18 cellular contexts compared by ENCODE assay signal in the genomic region with DNA sequence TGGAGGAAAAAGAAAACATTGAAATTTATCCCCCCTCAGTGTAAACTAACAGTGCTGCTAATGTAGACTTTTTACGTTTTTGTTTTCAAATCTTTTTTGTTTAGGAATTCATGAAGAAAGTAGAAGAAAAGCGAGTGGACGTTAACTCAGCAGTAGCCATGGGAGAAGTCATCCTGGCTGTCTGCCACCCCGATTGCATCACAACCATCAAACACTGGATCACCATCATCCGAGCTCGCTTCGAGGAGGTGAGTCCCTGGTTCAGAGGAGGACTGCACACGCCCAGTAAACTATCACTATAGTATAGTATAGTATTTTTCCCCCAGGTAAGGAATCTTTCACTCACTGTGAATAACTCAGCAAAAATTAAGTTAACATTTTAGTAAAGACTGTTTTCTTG. TPM values are rescaled to one million over a fixed set of nuclear protein-coding genes. Genes with fewer than 3 reads are reported as not detected.
DNase-seq lines count a peak whose midpoint lies in the region; ATAC-seq and TF ChIP-seq lines count a peak whose summit lies in the region.
"Had no signal": no experiment of that assay in that cellular context is flagged by ENCODE, and none has a peak within 500 bp of the region (broad histone marks: within the 10 kb centered on the region; RNA-seq: fewer than 3 reads in every experiment).

No MANE protein-coding gene starts in this region.

- TF ChIP-seq EP300 in ovary (IDR thresholded peaks at IDR 0.05): no peak

- intact Hi-C loops in adrenal gland (cut with DNase I): no loop called here
- intact Hi-C loops in ovary (cut with DNase I): no loop called here

- whole genome bisulfite sequencing in adrenal gland, 4 donors: 42 to 54% (median 49%) methylated on average over 8 of the region's 8 CpGs
- WGBS in ovary, 3 donors: 41 to 47% (median 44%) methylated on average over 8 of the region's 8 CpGs

- no peak for TF ChIP-seq POLR2A in adrenal gland (IDR thresholded peaks at IDR 0.05)
- no peak for TF ChIP-seq POLR2A in ovary (IDR thresholded peaks at IDR 0.05)

- ATAC-seq in GM19397 (IDR thresholded peaks at IDR 0.05; ENCODE audit: unreplicated experiment): no peak
- ATAC-seq: Panc1 had no signal

- no peaks in the 10 kb centered on the region for H3K27me3 ChIP-seq in adrenal gland
- no peaks in the 10 kb centered on the region for H3K27me3 ChIP-seq in ovary
- H3K27me3 ChIP-seq: BLaER1 had no signal

- H3K4me1 ChIP-seq in adrenal gland (replicated peaks in 1 of 2) (peaks cover 18 to 20% of the 10 kb centered on the region in 2 donors), ovary (ENCODE audit: insufficient read depth) (peaks cover 13% of the 10 kb centered on the region)
- H3K4me1 ChIP-seq: parathyroid adenoma had no signal

- no peak for TF ChIP-seq CTCF in adrenal gland (IDR thresholded peaks at IDR 0.05)
- no peak for TF ChIP-seq CTCF in fibroblast of villous mesenchyme (IDR thresholded peaks at IDR 0.05; ENCODE audit: insufficient read depth, low read depth, low read length)
- no peak for TF ChIP-seq CTCF in ovary (IDR thresholded peaks at IDR 0.05)

- H3K27ac ChIP-seq in adrenal gland (peak overlapping the region in 1 of 5 donors; percentile 57), ovary (no peak overlapping the region)
- H3K27ac ChIP-seq: BLaER1, parathyroid adenoma had no signal

- H3K9me3 ChIP-seq in adrenal gland (replicated peaks in 1 of 3): no peaks in the 10 kb centered on the region
- H3K9me3 ChIP-seq in ovary: no peaks in the 10 kb centered on the region
- H3K9me3 ChIP-seq: BLaER1 had no signal

- H3K4me3 ChIP-seq in adrenal gland (no peak overlapping the region), fibroblast of villous mesenchyme (ENCODE audit: low read depth, low read length) (no peak overlapping the region), ovary (no peak overlapping the region)
- H3K4me3 ChIP-seq: BLaER1 had no signal

- H3K36me3 ChIP-seq in adrenal gland (replicated peaks in 1 of 2): peaks cover 0 to 93% of the 10 kb centered on the region in 2 donors
- H3K36me3 ChIP-seq in ovary: no peaks in the 10 kb centered on the region

- DNase-seq in AG20443 (ENCODE audit: low spot score) (peak; percentile 63), adrenal gland (peak; percentile 66 to 94 (median 90)), fibroblast of villous mesenchyme (ENCODE audit: low read depth) (peak; percentile 85), ovary (peak; percentile 76 to 91 (median 83)), SW 1271 (lab: John Stamatoyannopoulos, UW) (no peak), NCI-H510A (lab: John Stamatoyannopoulos, UW) (no peak)
- no peak for DNase-seq in activated T-cell treated with anti-CD3 and anti-CD28 coated beads, Interleukin-2, amount 50 U/mL, for 1 hour
- DNase-seq: effector CD4-positive, alpha-beta T cell; hippocampal formation; NCI-H1092; stimulated activated CD4-positive, alpha-beta T cell treated with anti-CD3 and anti-CD28 coated beads, Interleukin-4, amount 100 ng/mL, for 1 hour; stimulated activated naive CD4-positive, alpha-beta T cell; T-helper 9 cell had no signal

RNA-seq across cellular contexts. Expression of a gene that starts 37.8 kb away (rescaled TPM):
- total RNA-seq in adrenal gland (1 to 10 TPM in 4 of 8 donors, under 1 TPM in 4; 0.18 to 1.7 (median 0.81) TPM), fibroblast of villous mesenchyme (0.97 and 1.7 TPM in 2 replicates), ovary (10 to 100 TPM in 2 of 7 donors, 1 to 10 TPM in 5; 1.4 to 11.0 (median 6.9) TPM)
- polyA plus RNA-seq in adrenal gland (under 1 TPM in 2 of 3 donors, not detected in 1; 0.09 to 0.24 TPM), ovary (1 to 10 TPM in 1 of 2 donors, not detected in 1; 1.2 TPM)
- total RNA-seq: HT1080 had no signal

Comparison
In these comparisons a context has a peak if more than half of its experiments do, and no peak if none do; other contexts are left out.
1. DNase-seq: peak in AG20443 (single experiment), adrenal gland (7 of 7), fibroblast of villous mesenchyme (single experiment) and ovary (5 of 5); none in SW 1271 (0 of 2), activated T-cell treated with anti-CD3 and anti-CD28 coated beads, Interleukin-2, amount 50 U/mL, for 1 hour (single experiment) and NCI-H510A (single experiment).